Comparison of ENCODE assay signal across 1 cellular context in genomic region chr2:21118302-21118920, GRCh38.
TF ChIP-seq lines count a peak whose summit lies in the region.

No MANE protein-coding gene starts in this region.

TF ChIP-seq in HepG2, 621 proteins besides CTCF, POLR2A, EP300 and RAD21 (continued from another document and continues in another):
- TF ChIP-seq TFE3 (CRISPR knock-in tag; IDR thresholded peaks at IDR 0.05) (no peak; the same call in 1 of the 2 replicates), ZBTB20 (CRISPR knock-in tag; IDR thresholded peaks at IDR 0.05; ENCODE audit: borderline replicate concordance, low read depth) (no peak), SKI (IDR thresholded peaks at IDR 0.05; ENCODE audit: partially characterized antibody) (no peak), DNMT3B (CRISPR knock-in tag; conservative IDR thresholded peaks at IDR 0.05) (no peak), NFRKB (IDR thresholded peaks at IDR 0.05) (no peak), PRPF4 (IDR thresholded peaks at IDR 0.05; ENCODE audit: low read depth, low read length, poor library complexity, severe bottlenecking) (no peak), RNF2 (conservative IDR thresholded peaks at IDR 0.05; ENCODE audit: low read depth) (no peak), FOXP4 (CRISPR knock-in tag; IDR thresholded peaks at IDR 0.05) (0 out of 2 replicates have a peak, but pooled peaks have one; percentile 19), SMC3 (IDR thresholded peaks at IDR 0.05; ENCODE audit: low read length) (peak; percentile 99), PPARG (CRISPR knock-in tag; conservative IDR thresholded peaks at IDR 0.05) (peak; percentile 36; the same call in 1 of the 2 replicates), ARNTL (CRISPR knock-in tag; IDR thresholded peaks at IDR 0.05) (no peak), STAG1 (CRISPR knock-in tag; IDR thresholded peaks at IDR 0.05) (peak; percentile 98), TCF7 (IDR thresholded peaks at IDR 0.05; ENCODE audit: low read depth) (no peak), ZNF264 (CRISPR knock-in tag; IDR thresholded peaks at IDR 0.05) (no peak), ARNT (IDR thresholded peaks at IDR 0.05) (no peak), ZNF737 (CRISPR knock-in tag; IDR thresholded peaks at IDR 0.05; ENCODE audit: borderline replicate concordance) (no peak), KIAA2018 (CRISPR knock-in tag; IDR thresholded peaks at IDR 0.05; ENCODE audit: borderline replicate concordance) (no peak), NKX3-1 (CRISPR knock-in tag; IDR thresholded peaks at IDR 0.05) (no peak), SP140L (CRISPR knock-in tag; IDR thresholded peaks at IDR 0.05; ENCODE audit: borderline replicate concordance) (no peak), ZNF557 (CRISPR knock-in tag; IDR thresholded peaks at IDR 0.05) (no peak), MXD1 (CRISPR knock-in tag; IDR thresholded peaks at IDR 0.05) (no peak), NR1H2 (CRISPR knock-in tag; IDR thresholded peaks at IDR 0.05; ENCODE audit: borderline replicate concordance, low read depth) (no peak), ZNF816 (CRISPR knock-in tag; IDR thresholded peaks at IDR 0.05; ENCODE audit: borderline replicate concordance) (no peak), GATA4 (IDR thresholded peaks at IDR 0.05; ENCODE audit: borderline replicate concordance, low read depth) (no peak), ZNF777 (CRISPR knock-in tag; IDR thresholded peaks at IDR 0.05) (no peak), ZNF766 (CRISPR knock-in tag; IDR thresholded peaks at IDR 0.05; ENCODE audit: borderline replicate concordance) (no peak), GABPA (IDR thresholded peaks at IDR 0.05; ENCODE audit: low read depth, low read length) (no peak), GABPA (CRISPR knock-in tag; IDR thresholded peaks at IDR 0.05; ENCODE audit: low read depth) (no peak)
- TF ChIP-seq, protein P1, sequence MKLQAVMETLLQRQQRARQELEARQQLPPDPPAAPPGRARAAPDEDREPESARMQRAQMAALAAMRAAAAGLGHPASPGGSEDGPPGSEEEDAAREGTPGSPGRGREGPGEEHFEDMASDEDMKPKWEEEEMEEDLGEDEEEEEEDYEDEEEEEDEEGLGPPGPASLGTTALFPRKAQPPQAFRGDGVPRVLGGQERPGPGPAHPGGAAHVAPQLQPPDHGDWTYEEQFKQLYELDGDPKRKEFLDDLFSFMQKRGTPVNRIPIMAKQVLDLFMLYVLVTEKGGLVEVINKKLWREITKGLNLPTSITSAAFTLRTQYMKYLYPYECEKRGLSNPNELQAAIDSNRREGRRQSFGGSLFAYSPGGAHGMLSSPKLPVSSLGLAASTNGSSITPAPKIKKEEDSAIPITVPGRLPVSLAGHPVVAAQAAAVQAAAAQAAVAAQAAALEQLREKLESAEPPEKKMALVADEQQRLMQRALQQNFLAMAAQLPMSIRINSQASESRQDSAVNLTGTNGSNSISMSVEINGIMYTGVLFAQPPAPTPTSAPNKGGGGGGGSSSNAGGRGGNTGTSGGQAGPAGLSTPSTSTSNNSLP (IDR thresholded peaks at IDR 0.05; ENCODE audit: low read depth, low read length): peak; percentile 35; the same call in 1 of the 2 replicates
- TF ChIP-seq, protein P2, sequence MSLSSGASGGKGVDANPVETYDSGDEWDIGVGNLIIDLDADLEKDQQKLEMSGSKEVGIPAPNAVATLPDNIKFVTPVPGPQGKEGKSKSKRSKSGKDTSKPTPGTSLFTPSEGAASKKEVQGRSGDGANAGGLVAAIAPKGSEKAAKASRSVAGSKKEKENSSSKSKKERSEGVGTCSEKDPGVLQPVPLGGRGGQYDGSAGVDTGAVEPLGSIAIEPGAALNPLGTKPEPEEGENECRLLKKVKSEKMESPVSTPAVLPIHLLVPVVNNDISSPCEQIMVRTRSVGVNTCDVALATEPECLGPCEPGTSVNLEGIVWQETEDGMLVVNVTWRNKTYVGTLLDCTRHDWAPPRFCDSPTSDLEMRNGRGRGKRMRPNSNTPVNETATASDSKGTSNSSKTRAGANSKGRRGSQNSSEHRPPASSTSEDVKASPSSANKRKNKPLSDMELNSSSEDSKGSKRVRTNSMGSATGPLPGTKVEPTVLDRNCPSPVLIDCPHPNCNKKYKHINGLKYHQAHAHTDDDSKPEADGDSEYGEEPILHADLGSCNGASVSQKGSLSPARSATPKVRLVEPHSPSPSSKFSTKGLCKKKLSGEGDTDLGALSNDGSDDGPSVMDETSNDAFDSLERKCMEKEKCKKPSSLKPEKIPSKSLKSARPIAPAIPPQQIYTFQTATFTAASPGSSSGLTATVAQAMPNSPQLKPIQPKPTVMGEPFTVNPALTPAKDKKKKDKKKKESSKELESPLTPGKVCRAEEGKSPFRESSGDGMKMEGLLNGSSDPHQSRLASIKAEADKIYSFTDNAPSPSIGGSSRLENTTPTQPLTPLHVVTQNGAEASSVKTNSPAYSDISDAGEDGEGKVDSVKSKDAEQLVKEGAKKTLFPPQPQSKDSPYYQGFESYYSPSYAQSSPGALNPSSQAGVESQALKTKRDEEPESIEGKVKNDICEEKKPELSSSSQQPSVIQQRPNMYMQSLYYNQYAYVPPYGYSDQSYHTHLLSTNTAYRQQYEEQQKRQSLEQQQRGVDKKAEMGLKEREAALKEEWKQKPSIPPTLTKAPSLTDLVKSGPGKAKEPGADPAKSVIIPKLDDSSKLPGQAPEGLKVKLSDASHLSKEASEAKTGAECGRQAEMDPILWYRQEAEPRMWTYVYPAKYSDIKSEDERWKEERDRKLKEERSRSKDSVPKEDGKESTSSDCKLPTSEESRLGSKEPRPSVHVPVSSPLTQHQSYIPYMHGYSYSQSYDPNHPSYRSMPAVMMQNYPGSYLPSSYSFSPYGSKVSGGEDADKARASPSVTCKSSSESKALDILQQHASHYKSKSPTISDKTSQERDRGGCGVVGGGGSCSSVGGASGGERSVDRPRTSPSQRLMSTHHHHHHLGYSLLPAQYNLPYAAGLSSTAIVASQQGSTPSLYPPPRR (CRISPR knock-in tag; IDR thresholded peaks at IDR 0.05; ENCODE audit: borderline replicate concordance): no peak
- TF ChIP-seq, protein P3, sequence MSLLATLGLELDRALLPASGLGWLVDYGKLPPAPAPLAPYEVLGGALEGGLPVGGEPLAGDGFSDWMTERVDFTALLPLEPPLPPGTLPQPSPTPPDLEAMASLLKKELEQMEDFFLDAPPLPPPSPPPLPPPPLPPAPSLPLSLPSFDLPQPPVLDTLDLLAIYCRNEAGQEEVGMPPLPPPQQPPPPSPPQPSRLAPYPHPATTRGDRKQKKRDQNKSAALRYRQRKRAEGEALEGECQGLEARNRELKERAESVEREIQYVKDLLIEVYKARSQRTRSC (CRISPR knock-in tag; IDR thresholded peaks at IDR 0.05; ENCODE audit: low read depth): no peak
- TF ChIP-seq, protein P4, sequence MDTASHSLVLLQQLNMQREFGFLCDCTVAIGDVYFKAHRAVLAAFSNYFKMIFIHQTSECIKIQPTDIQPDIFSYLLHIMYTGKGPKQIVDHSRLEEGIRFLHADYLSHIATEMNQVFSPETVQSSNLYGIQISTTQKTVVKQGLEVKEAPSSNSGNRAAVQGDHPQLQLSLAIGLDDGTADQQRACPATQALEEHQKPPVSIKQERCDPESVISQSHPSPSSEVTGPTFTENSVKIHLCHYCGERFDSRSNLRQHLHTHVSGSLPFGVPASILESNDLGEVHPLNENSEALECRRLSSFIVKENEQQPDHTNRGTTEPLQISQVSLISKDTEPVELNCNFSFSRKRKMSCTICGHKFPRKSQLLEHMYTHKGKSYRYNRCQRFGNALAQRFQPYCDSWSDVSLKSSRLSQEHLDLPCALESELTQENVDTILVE (CRISPR knock-in tag; IDR thresholded peaks at IDR 0.05): peak; percentile 76
- TF ChIP-seq, protein P5, sequence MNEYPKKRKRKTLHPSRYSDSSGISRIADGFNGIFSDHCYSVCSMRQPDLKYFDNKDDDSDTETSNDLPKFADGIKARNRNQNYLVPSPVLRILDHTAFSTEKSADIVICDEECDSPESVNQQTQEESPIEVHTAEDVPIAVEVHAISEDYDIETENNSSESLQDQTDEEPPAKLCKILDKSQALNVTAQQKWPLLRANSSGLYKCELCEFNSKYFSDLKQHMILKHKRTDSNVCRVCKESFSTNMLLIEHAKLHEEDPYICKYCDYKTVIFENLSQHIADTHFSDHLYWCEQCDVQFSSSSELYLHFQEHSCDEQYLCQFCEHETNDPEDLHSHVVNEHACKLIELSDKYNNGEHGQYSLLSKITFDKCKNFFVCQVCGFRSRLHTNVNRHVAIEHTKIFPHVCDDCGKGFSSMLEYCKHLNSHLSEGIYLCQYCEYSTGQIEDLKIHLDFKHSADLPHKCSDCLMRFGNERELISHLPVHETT (CRISPR knock-in tag; conservative IDR thresholded peaks at IDR 0.05): no peak
